ENCODE assay signal across 6 cellular contexts in genomic region chr14:105185001-105185400, GRCh38.
"Had no signal": no experiment of that assay in that cellular context is flagged by ENCODE, and none has a peak within 500 bp of the region (broad histone marks: within the 10 kb centered on the region; RNA-seq: fewer than 3 reads in every experiment).

No MANE protein-coding gene starts in this region.

- H2AFZ ChIP-seq: GM23338 had no signal

- H3K4me3 ChIP-seq: GM23338, K562 had no signal

- DNase-seq: H9, HCEC 1CT, IMR-90, KG1 had no signal

- H3K4me2 ChIP-seq: GM23338 had no signal
